Comparison of ENCODE assay signal across 13 cellular contexts in genomic region chr6:73965408-73966145, GRCh38.
DNase-seq lines count a peak whose midpoint lies in the region; ATAC-seq and TF ChIP-seq lines count a peak whose summit lies in the region.
"Had no signal": no experiment of that assay in that cellular context is flagged by ENCODE, and none has a peak within 500 bp of the region (broad histone marks: within the 10 kb centered on the region; RNA-seq: fewer than 3 reads in every experiment).

No MANE protein-coding gene starts in this region.

- 51 to 58% (median 53%) methylated on average over 2 of the region's 2 CpGs for WGBS in heart left ventricle, 4 donors

- no peak for TF ChIP-seq CTCF in heart left ventricle (IDR thresholded peaks at IDR 0.05)
- no peak for TF ChIP-seq CTCF in right atrium auricular region (IDR thresholded peaks at IDR 0.05)
- no peak for TF ChIP-seq CTCF in gastrocnemius medialis (IDR thresholded peaks at IDR 0.05 in 4 of 5, conservative IDR thresholded peaks at IDR 0.05 in 1 of 5)
- TF ChIP-seq CTCF in osteocyte (IDR thresholded peaks at IDR 0.05) = no peak

- H3K4me1 ChIP-seq in heart left ventricle (peaks cover 0 to 12% (median 0%) of the 10 kb centered on the region in 12 donors), right atrium auricular region (no peaks in the 10 kb centered on the region), muscle layer of colon (ENCODE audit: insufficient read depth, low read length) (peaks cover 37% of the 10 kb centered on the region), gastrocnemius medialis (peaks cover 0 to 4% of the 10 kb centered on the region in 2 donors)

- peak; percentile 51 to 86 (median 70) for ATAC-seq in heart left ventricle
- ATAC-seq in gastrocnemius medialis = peak; percentile 60 to 70
- ATAC-seq in GM19463 (IDR thresholded peaks at IDR 0.05; ENCODE audit: unreplicated experiment) = no peak
- ATAC-seq: GM23338 had no signal

- H3K27me3 ChIP-seq in heart left ventricle = no peaks in the 10 kb centered on the region
- no peaks in the 10 kb centered on the region for H3K27me3 ChIP-seq in right atrium auricular region
- H3K27me3 ChIP-seq in muscle layer of colon (ENCODE audit: control insufficient read depth in 1 of 2, insufficient read depth in 2 of 2, low read length in 2 of 2) = no peaks in the 10 kb centered on the region
- H3K27me3 ChIP-seq in gastrocnemius medialis = no peaks in the 10 kb centered on the region
- H3K27me3 ChIP-seq: BLaER1 treated with 17β-estradiol and CSF1 and Interleukin-3, amounts not matched to agents 10 nM and 100 nM had no signal

- no peak overlapping the region for H3K27ac Mint-ChIP-seq in osteocyte (ENCODE audit: unreplicated experiment)
- H3K27ac Mint-ChIP-seq: CD4-positive, CD25-positive, alpha-beta regulatory T cell; GM23338 had no signal

- no peaks in the 10 kb centered on the region for H3K36me3 Mint-ChIP-seq in osteocyte (ENCODE audit: unreplicated experiment)
- H3K36me3 Mint-ChIP-seq: CD4-positive, CD25-positive, alpha-beta regulatory T cell had no signal

- in situ Hi-C loops in gastrocnemius medialis (cut with MboI; ENCODE audit: low sequenced_read_pairs in 4 of 4) = loop anchor here in 2 of 4 donors (25.0 kb wide), 1 partner anchor 1247 kb away; the partner anchor contains the start of gene COL12A1 (in 2 of the 2)

- no peak for TF ChIP-seq POLR2A in heart left ventricle (IDR thresholded peaks at IDR 0.05)
- TF ChIP-seq POLR2A in gastrocnemius medialis (IDR thresholded peaks at IDR 0.05) = no peak

- H3K27ac ChIP-seq in heart left ventricle (peak overlapping the region in 6 of 12 donors; percentile 39 to 61 (median 49)), right atrium auricular region (no peak overlapping the region), muscle layer of colon (ENCODE audit: low read depth, low read length) (peak overlapping the region; percentile 51), gastrocnemius medialis (no peak overlapping the region)
- H3K27ac ChIP-seq: BLaER1 treated with 17β-estradiol and CSF1 and Interleukin-3, amounts not matched to agents 10 nM and 100 nM had no signal

- H3K4me1 Mint-ChIP-seq in osteocyte (ENCODE audit: unreplicated experiment) = peaks cover 26% of the 10 kb centered on the region
- H3K4me1 Mint-ChIP-seq: CD4-positive, CD25-positive, alpha-beta regulatory T cell had no signal

- peaks cover 5% of the 10 kb centered on the region for H3K9me3 Mint-ChIP-seq in osteocyte (ENCODE audit: unreplicated experiment)

- intact Hi-C loops in heart left ventricle (cut with DNase I) (loop anchor here in 5 of 10 donors (5.0 kb wide), 2 partner anchors 1242 to 1247 kb away; partner anchors contain the start of gene COL12A1 (in 4 of the 5)), gastrocnemius medialis (cut with DNase I; ENCODE audit: low total_unique reads) (no loop called here)

- H3K36me3 ChIP-seq in heart left ventricle (no peaks in the 10 kb centered on the region), right atrium auricular region (no peaks in the 10 kb centered on the region), muscle layer of colon (ENCODE audit: insufficient read depth, low read length) (no peaks in the 10 kb centered on the region), gastrocnemius medialis (no peaks in the 10 kb centered on the region)
- H3K36me3 ChIP-seq: BLaER1 treated with 17β-estradiol and CSF1 and Interleukin-3, amounts not matched to agents 10 nM and 100 nM had no signal

- DNase-seq in heart left ventricle (no peak), right atrium auricular region (ENCODE audit: low spot score) (no peak), gastrocnemius medialis (no peak), osteocyte (ENCODE audit: extremely low spot score, unreplicated experiment) (no peak), OCI-M1 (lab: John Stamatoyannopoulos, UW) (no peak)
- DNase-seq: ACHN; CD4-positive, CD25-positive, alpha-beta regulatory T cell; DMS79; H7 had no signal

- no peak overlapping the region for H3K9ac ChIP-seq in muscle layer of colon (ENCODE audit: low read length)
- H3K9ac ChIP-seq: BLaER1 treated with 17β-estradiol and CSF1 and Interleukin-3, amounts not matched to agents 10 nM and 100 nM had no signal

- H3K9me3 ChIP-seq in heart left ventricle (no peaks in the 10 kb centered on the region), right atrium auricular region (no peaks in the 10 kb centered on the region), muscle layer of colon (ENCODE audit: low read length) (no peaks in the 10 kb centered on the region), gastrocnemius medialis (no peaks in the 10 kb centered on the region)
- H3K9me3 ChIP-seq: BLaER1 treated with 17β-estradiol and CSF1 and Interleukin-3, amounts not matched to agents 10 nM and 100 nM had no signal

- peaks cover 4% of the 10 kb centered on the region for H3K27me3 Mint-ChIP-seq in osteocyte (ENCODE audit: unreplicated experiment)
- H3K27me3 Mint-ChIP-seq: CD4-positive, CD25-positive, alpha-beta regulatory T cell had no signal

- no peak overlapping the region for H3K4me3 Mint-ChIP-seq in osteocyte (ENCODE audit: unreplicated experiment)
- H3K4me3 Mint-ChIP-seq: CD4-positive, CD25-positive, alpha-beta regulatory T cell; GM23338 had no signal

- H3K4me3 ChIP-seq in heart left ventricle = no peak overlapping the region
- no peak overlapping the region for H3K4me3 ChIP-seq in right atrium auricular region
- H3K4me3 ChIP-seq in muscle layer of colon (ENCODE audit: low read depth in 1 of 2, low read length in 2 of 2) = no peak overlapping the region
- H3K4me3 ChIP-seq in gastrocnemius medialis = no peak overlapping the region
- H3K4me3 ChIP-seq: BLaER1 treated with 17β-estradiol and CSF1 and Interleukin-3, amounts not matched to agents 10 nM and 100 nM; GM23338 had no signal
